ENCODE assay signal across 1 cellular context in genomic region chr10:61860964-61861758, GRCh38.
TF ChIP-seq lines count a peak whose summit lies in the region.

No MANE protein-coding gene starts in this region.

TF ChIP-seq in IMR-90, 13 proteins besides CTCF, POLR2A, EP300 and RAD21 (continued from another document):
- TF ChIP-seq ELK1 (IDR thresholded peaks at IDR 0.05; ENCODE audit: borderline replicate concordance, low read depth, low read length): no peak
